21 cellular contexts compared by ENCODE assay signal in the genomic region with DNA sequence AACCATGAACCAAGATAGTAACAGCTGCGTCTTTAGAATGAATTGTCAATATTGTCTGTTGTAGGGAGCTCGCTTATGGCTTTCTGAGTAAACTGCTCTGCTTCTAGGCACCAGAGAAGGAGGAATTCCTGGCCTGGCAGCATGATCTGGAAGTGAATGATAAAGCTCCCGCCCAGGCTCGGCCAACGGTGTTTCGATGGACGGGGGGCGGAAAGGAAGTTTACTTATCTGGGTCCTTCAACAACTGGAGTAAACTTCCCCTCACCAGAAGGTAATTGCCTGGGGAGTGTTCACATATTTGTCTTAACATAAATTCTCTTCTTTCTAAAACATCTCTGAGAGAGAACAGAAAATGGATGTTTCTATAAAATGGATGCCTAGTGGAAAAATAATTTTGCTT. TPM values are rescaled to one million over a fixed set of nuclear protein-coding genes. Genes with fewer than 3 reads are reported as not detected.
A peak's percentile ranks its signal among the peaks of the same experiment; 100 is the strongest.
DNase-seq lines count a peak whose midpoint lies in the region; ATAC-seq, FAIRE-seq and TF ChIP-seq lines count a peak whose summit lies in the region.
"Had no signal": no experiment of that assay in that cellular context is flagged by ENCODE, and none has a peak within 500 bp of the region (broad histone marks: within the 10 kb centered on the region; RNA-seq: fewer than 3 reads in every experiment).

No MANE protein-coding gene starts in this region.

- TF ChIP-seq CTCF in transverse colon (IDR thresholded peaks at IDR 0.05) (no peak), D721Med (IDR thresholded peaks at IDR 0.05; ENCODE audit: insufficient read depth, missing control alignments) (no peak)

- H3K36me3 ChIP-seq in mucosa of rectum (ENCODE audit: control insufficient read depth in 2 of 2, insufficient read depth in 2 of 2, low read length in 2 of 2) (peaks cover 42 to 57% of the 10 kb centered on the region in 2 donors), transverse colon (peaks cover 0 to 32% (median 9%) of the 10 kb centered on the region in 4 donors)

- H3K4me1 ChIP-seq in mucosa of rectum (ENCODE audit: control insufficient read depth in 2 of 2, insufficient read depth in 2 of 2, low read length in 2 of 2), result peaks cover 37 to 60% of the 10 kb centered on the region in 2 donors
- peaks cover 14 to 62% (median 51%) of the 10 kb centered on the region in 4 donors for H3K4me1 ChIP-seq in transverse colon

- H3K9ac ChIP-seq in mucosa of rectum (ENCODE audit: low read depth in 1 of 2, low read length in 2 of 2), result peak overlapping the region in 1 of 2 donors; percentile 100

- peak overlapping the region; percentile 99 to 100 for H3K27ac ChIP-seq in mucosa of rectum (ENCODE audit: low read depth in 2 of 2, low read length in 2 of 2)
- H3K27ac ChIP-seq in transverse colon, result peak overlapping the region; percentile 96 to 99 (median 98)

- H3K4me3 ChIP-seq in mucosa of rectum (ENCODE audit: low read length in 2 of 2) (no peak overlapping the region), transverse colon (no peak overlapping the region)

- H3K4me3 Mint-ChIP-seq in activated naive CD4-positive, alpha-beta T cell treated with anti-CD3 and anti-CD28 coated beads, Interleukin-2, amount 10 ng/mL, durations not matched to agents 7 days and 5 days, result no peak overlapping the region
- H3K4me3 Mint-ChIP-seq in activated T-helper 17 cell treated with anti-CD3 and anti-CD28 coated beads, Interleukin-2, amount 50 U/mL, for 72 hours, result peak overlapping the region; percentile 87
- H3K4me3 Mint-ChIP-seq: immature natural killer cell, WTC11 had no signal

- in situ Hi-C loops in transverse colon (cut with MboI; ENCODE audit: low pct_ligation_motif_present in 1 of 4, low pct_unique_long_range_greater_than_20kb in 1 of 4, low sequenced_read_pairs in 3 of 4), result no loop called here

- no peak for FAIRE-seq in D721Med (lab: Jason Lieb, UNC)
- FAIRE-seq: GM18507, GM19239, HTR-8/SVneo, urothelium cell line had no signal

- CTCF ChIA-PET in activated naive CD4-positive, alpha-beta T cell treated with anti-CD3 and anti-CD28 coated beads, Interleukin-2, amount 10 ng/mL, durations not matched to agents 7 days and 5 days (lab: Charles Lee), result interaction anchor here (0.6 kb wide), 1 partner anchor 413 kb away, joined by 3 read pairs; no protein-coding TSS in a partner anchor

- no peak for DNase-seq in activated naive CD4-positive, alpha-beta T cell treated with anti-CD3 and anti-CD28 coated beads, Interleukin-2, amount 50 U/mL, for 72 hours (ENCODE audit: low spot score in 2 of 2)
- no peak for DNase-seq in activated naive CD4-positive, alpha-beta T cell treated with anti-CD3 and anti-CD28 coated beads, Interleukin-2, amount 10 ng/mL, durations not matched to agents 7 days and 5 days
- no peak for DNase-seq in transverse colon
- DNase-seq in NCI-H2029 (lab: John Stamatoyannopoulos, UW), result no peak
- DNase-seq in D721Med (ENCODE audit: insufficient read length, low spot score), result no peak
- DNase-seq in NCI-H82 (lab: John Stamatoyannopoulos, UW), result no peak
- DNase-seq: amniotic stem cell; cerebellar nuclear complex; immature natural killer cell; mesendoderm; NCI-H1694 treated with DMSO at 0.1 percent for 48 hours; NCI-H510A; stimulated activated CD4-positive, alpha-beta T cell treated with anti-CD3 and anti-CD28 coated beads, Interleukin-4, amount 100 ng/mL, for 1 hour had no signal

- H3K27me3 ChIP-seq in mucosa of rectum (ENCODE audit: control insufficient read depth in 2 of 2, insufficient read depth in 2 of 2, low read length in 2 of 2), result no peaks in the 10 kb centered on the region
- no peaks in the 10 kb centered on the region for H3K27me3 ChIP-seq in transverse colon

- H3K36me3 Mint-ChIP-seq in activated naive CD4-positive, alpha-beta T cell treated with anti-CD3 and anti-CD28 coated beads, Interleukin-2, amount 50 U/mL, for 72 hours, result peaks cover 59 to 66% of the 10 kb centered on the region in 2 donors
- H3K36me3 Mint-ChIP-seq in activated naive CD4-positive, alpha-beta T cell treated with anti-CD3 and anti-CD28 coated beads, Interleukin-2, amount 10 ng/mL, durations not matched to agents 7 days and 5 days, result peaks cover 80% of the 10 kb centered on the region
- H3K36me3 Mint-ChIP-seq in activated T-helper 17 cell treated with anti-CD3 and anti-CD28 coated beads, Interleukin-2, amount 50 U/mL, for 72 hours (ENCODE audit: low read depth), result peaks cover 90% of the 10 kb centered on the region

- H3K27ac Mint-ChIP-seq in activated naive CD4-positive, alpha-beta T cell treated with anti-CD3 and anti-CD28 coated beads, Interleukin-2, amount 50 U/mL, for 72 hours, result peak overlapping the region; percentile 95
- H3K27ac Mint-ChIP-seq in activated naive CD4-positive, alpha-beta T cell treated with anti-CD3 and anti-CD28 coated beads, Interleukin-2, amount 10 ng/mL, durations not matched to agents 7 days and 5 days, result no peak overlapping the region
- H3K27ac Mint-ChIP-seq in activated T-helper 17 cell treated with anti-CD3 and anti-CD28 coated beads, Interleukin-2, amount 50 U/mL, for 72 hours, result peak overlapping the region; percentile 86
- H3K27ac Mint-ChIP-seq: WTC11 had no signal

- intact Hi-C loops in transverse colon (cut with DNase I; ENCODE audit: low total_unique reads), result no loop called here

- H3K9me3 Mint-ChIP-seq in activated naive CD4-positive, alpha-beta T cell treated with anti-CD3 and anti-CD28 coated beads, Interleukin-2, amount 50 U/mL, for 72 hours, result no peaks in the 10 kb centered on the region
- H3K9me3 Mint-ChIP-seq in activated naive CD4-positive, alpha-beta T cell treated with anti-CD3 and anti-CD28 coated beads, Interleukin-2, amount 10 ng/mL, durations not matched to agents 7 days and 5 days, result no peaks in the 10 kb centered on the region
- no peaks in the 10 kb centered on the region for H3K9me3 Mint-ChIP-seq in activated T-helper 17 cell treated with anti-CD3 and anti-CD28 coated beads, Interleukin-2, amount 50 U/mL, for 72 hours
- H3K9me3 Mint-ChIP-seq: immature natural killer cell, WTC11 had no signal

- no peaks in the 10 kb centered on the region for H3K27me3 Mint-ChIP-seq in activated naive CD4-positive, alpha-beta T cell treated with anti-CD3 and anti-CD28 coated beads, Interleukin-2, amount 10 ng/mL, durations not matched to agents 7 days and 5 days
- no peaks in the 10 kb centered on the region for H3K27me3 Mint-ChIP-seq in activated T-helper 17 cell treated with anti-CD3 and anti-CD28 coated beads, Interleukin-2, amount 50 U/mL, for 72 hours

- peaks cover 64% of the 10 kb centered on the region for H3K4me1 Mint-ChIP-seq in activated naive CD4-positive, alpha-beta T cell treated with anti-CD3 and anti-CD28 coated beads, Interleukin-2, amount 10 ng/mL, durations not matched to agents 7 days and 5 days
- peaks cover 37% of the 10 kb centered on the region for H3K4me1 Mint-ChIP-seq in activated T-helper 17 cell treated with anti-CD3 and anti-CD28 coated beads, Interleukin-2, amount 50 U/mL, for 72 hours

- TF ChIP-seq EP300 in transverse colon (IDR thresholded peaks at IDR 0.05; ENCODE audit: low read depth), result no peak

- H3K9me3 ChIP-seq in mucosa of rectum (ENCODE audit: control insufficient read depth in 2 of 2, low read length in 2 of 2), result no peaks in the 10 kb centered on the region
- H3K9me3 ChIP-seq in transverse colon, result no peaks in the 10 kb centered on the region

- TF ChIP-seq POLR2A in transverse colon (IDR thresholded peaks at IDR 0.05), result no peak

- 40 to 55% methylated on average over 2 to 8 of the region's 8 CpGs for WGBS in transverse colon (ENCODE audit: low coverage in 1 of 2), 2 donors

- ATAC-seq in activated naive CD4-positive, alpha-beta T cell treated with anti-CD3 and anti-CD28 coated beads, Interleukin-2, amount 50 U/mL, for 72 hours, result no peak
- no peak for ATAC-seq in activated T-helper 17 cell treated with anti-CD3 and anti-CD28 coated beads, Interleukin-2, amount 50 U/mL, for 72 hours (replicated peaks)
- ATAC-seq: HCT116, WTC11 had no signal

RNA-seq across cellular contexts. Expression of a gene that starts 4.3 kb away (rescaled TPM):
- 10 to 100 TPM; 18.2 to 63.7 TPM for total RNA-seq in activated naive CD4-positive, alpha-beta T cell treated with anti-CD3 and anti-CD28 coated beads, Interleukin-2, amount 50 U/mL, for 72 hours
- total RNA-seq in activated T-helper 17 cell treated with anti-CD3 and anti-CD28 coated beads, Interleukin-2, amount 50 U/mL, for 72 hours, result 10 to 100 TPM; 26.6 to 28.9 TPM
- total RNA-seq in transverse colon, result 100 to 1,000 TPM in 1 of 4 donors, 10 to 100 TPM in 3; 46.0 to 151 (median 89.3) TPM
